Comparison of ENCODE assay signal across 1 cellular context in the genomic region with DNA sequence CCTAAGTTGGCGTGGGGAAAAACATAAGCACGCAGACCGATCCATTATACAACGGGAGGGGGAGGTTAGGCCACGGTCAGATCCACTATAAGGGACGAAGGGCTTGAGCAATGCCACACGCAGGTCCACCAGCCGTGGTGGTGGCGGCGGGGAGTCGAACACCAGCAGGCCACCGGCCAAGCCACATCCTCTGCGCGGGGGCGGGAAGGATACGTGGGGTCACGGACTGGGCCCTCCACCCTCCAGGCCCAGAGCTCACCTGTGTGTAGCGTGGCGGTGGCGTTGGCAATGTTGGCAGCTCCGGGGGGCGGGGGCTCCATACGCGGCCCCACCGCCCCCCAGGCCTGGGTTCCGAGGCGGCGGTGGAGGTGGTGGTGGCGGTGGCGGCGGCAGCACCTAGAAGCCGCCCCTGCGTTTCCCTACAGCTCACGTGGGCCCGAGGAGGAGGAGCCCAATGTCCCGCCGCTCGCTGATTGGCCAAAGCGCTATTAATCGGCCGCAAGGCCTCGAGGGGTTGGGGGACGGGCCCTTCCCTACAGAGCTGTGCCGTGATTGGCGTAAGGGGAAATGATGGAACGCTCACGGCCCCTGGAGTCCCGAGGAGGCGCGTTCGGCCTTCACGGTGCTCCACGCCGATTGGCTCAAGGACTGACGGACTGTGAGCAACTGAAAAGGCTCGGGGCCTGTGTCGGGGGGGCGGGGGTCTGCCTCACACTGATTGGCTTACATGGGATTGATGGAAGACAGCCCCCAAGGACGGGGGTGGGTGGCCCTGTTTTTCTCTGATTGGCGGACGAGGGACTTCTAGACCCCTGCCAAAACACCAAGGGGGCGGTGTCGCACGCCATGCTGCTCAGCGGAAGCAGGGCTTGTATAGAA.
TF ChIP-seq lines count a peak whose summit lies in the region.

A gene with protein sequence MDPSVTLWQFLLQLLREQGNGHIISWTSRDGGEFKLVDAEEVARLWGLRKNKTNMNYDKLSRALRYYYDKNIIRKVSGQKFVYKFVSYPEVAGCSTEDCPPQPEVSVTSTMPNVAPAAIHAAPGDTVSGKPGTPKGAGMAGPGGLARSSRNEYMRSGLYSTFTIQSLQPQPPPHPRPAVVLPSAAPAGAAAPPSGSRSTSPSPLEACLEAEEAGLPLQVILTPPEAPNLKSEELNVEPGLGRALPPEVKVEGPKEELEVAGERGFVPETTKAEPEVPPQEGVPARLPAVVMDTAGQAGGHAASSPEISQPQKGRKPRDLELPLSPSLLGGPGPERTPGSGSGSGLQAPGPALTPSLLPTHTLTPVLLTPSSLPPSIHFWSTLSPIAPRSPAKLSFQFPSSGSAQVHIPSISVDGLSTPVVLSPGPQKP (minus strand): TSS at position 400 of the 879 bp plus-strand sequence. CDS start 9,122 bp downstream, outside the sequence.

TF ChIP-seq in Ishikawa, 13 proteins besides CTCF, POLR2A, EP300 and RAD21 (continued from another document):
- no peak for TF ChIP-seq ZBTB7A (IDR thresholded peaks at IDR 0.05; ENCODE audit: low read depth)
